8 cellular contexts compared by ENCODE assay signal in genomic region chr3:150495563-150496168, GRCh38. TPM values are rescaled to one million over a fixed set of nuclear protein-coding genes. Genes with fewer than 3 reads are reported as not detected.
A peak's percentile ranks its signal among the peaks of the same experiment; 100 is the strongest.
DNase-seq lines count a peak whose midpoint lies in the region; ATAC-seq and TF ChIP-seq lines count a peak whose summit lies in the region.

No MANE protein-coding gene starts in this region.

- H3K27me3 ChIP-seq in SU-DHL-6 (ENCODE audit: low read length): no peaks in the 10 kb centered on the region

- no peaks in the 10 kb centered on the region for H3K9me2 ChIP-seq in SU-DHL-6 (replicated peaks; ENCODE audit: insufficient read depth, low read length)

- no peaks in the 10 kb centered on the region for H3F3A ChIP-seq in SU-DHL-6 (ENCODE audit: insufficient read depth)

- no peaks in the 10 kb centered on the region for H3K79me2 ChIP-seq in SU-DHL-6 (ENCODE audit: insufficient read depth, low read length)

- H3K9me3 Mint-ChIP-seq in activated naive CD8-positive, alpha-beta T cell treated with anti-CD3 and anti-CD28 coated beads, Interleukin-2, amount 10 ng/mL, durations not matched to agents 7 days and 5 days: no peaks in the 10 kb centered on the region
- H3K9me3 Mint-ChIP-seq in activated naive CD8-positive, alpha-beta T cell treated with anti-CD3 and anti-CD28 coated beads for 36 hours: no peaks in the 10 kb centered on the region

- H3K4me2 ChIP-seq in SU-DHL-6 (ENCODE audit: low read depth, low read length, poor library complexity, severe bottlenecking): no peak overlapping the region

- H2AFZ ChIP-seq in SU-DHL-6 (ENCODE audit: low read depth, low read length, severe bottlenecking): no peak overlapping the region

- DNase-seq in activated naive CD8-positive, alpha-beta T cell treated with anti-CD3 and anti-CD28 coated beads, Interleukin-2, amount 10 ng/mL, durations not matched to agents 7 days and 5 days: no peak
- no peak for DNase-seq in activated naive CD8-positive, alpha-beta T cell treated with anti-CD3 and anti-CD28 coated beads for 36 hours
- DNase-seq in NCI-H128 (lab: John Stamatoyannopoulos, UW; ENCODE audit: unreplicated experiment) (peak; percentile 54), fibroblast of the conjunctiva (ENCODE audit: low read depth) (peak; percentile 38), pons (ENCODE audit: low spot score) (peak; percentile 81)
- no peak for DNase-seq in activated T-cell treated with anti-CD3 and anti-CD28 coated beads, Interleukin-2, amount 50 U/mL, for 1 hour

- POLR2A ChIA-PET in activated naive CD8-positive, alpha-beta T cell treated with anti-CD3 and anti-CD28 coated beads, Interleukin-2, amount 10 ng/mL, durations not matched to agents 7 days and 5 days (lab: Charles Lee): interaction anchor here (0.6 to 1.0 kb wide), 2 partner anchors 84 to 86 kb away, joined by 3 to 4 read pairs; no protein-coding TSS in a partner anchor

- no peaks in the 10 kb centered on the region for H4K20me1 ChIP-seq in SU-DHL-6 (ENCODE audit: low read depth, low read length)

- H3K36me3 Mint-ChIP-seq in activated naive CD8-positive, alpha-beta T cell treated with anti-CD3 and anti-CD28 coated beads, Interleukin-2, amount 10 ng/mL, durations not matched to agents 7 days and 5 days: no peaks in the 10 kb centered on the region
- H3K36me3 Mint-ChIP-seq in activated naive CD8-positive, alpha-beta T cell treated with anti-CD3 and anti-CD28 coated beads for 36 hours: peaks cover under 1% of the 10 kb centered on the region

- H3K9me3 ChIP-seq in SU-DHL-6 (ENCODE audit: insufficient read depth, low read length): peaks cover under 1% of the 10 kb centered on the region; the same call in 1 of the 2 replicates

- no peak overlapping the region for H3K4me3 Mint-ChIP-seq in activated naive CD8-positive, alpha-beta T cell treated with anti-CD3 and anti-CD28 coated beads, Interleukin-2, amount 10 ng/mL, durations not matched to agents 7 days and 5 days
- no peak overlapping the region for H3K4me3 Mint-ChIP-seq in activated naive CD8-positive, alpha-beta T cell treated with anti-CD3 and anti-CD28 coated beads for 36 hours

- no peak overlapping the region for H3K27ac Mint-ChIP-seq in activated naive CD8-positive, alpha-beta T cell treated with anti-CD3 and anti-CD28 coated beads, Interleukin-2, amount 10 ng/mL, durations not matched to agents 7 days and 5 days
- no peak overlapping the region for H3K27ac Mint-ChIP-seq in activated naive CD8-positive, alpha-beta T cell treated with anti-CD3 and anti-CD28 coated beads for 36 hours

- H3K27ac ChIP-seq in SU-DHL-6 (ENCODE audit: low read depth, low read length): no peak overlapping the region

- no peak overlapping the region for H3K9ac ChIP-seq in SU-DHL-6 (ENCODE audit: low read length)

- H3K36me3 ChIP-seq in SU-DHL-6 (ENCODE audit: low read length): no peaks in the 10 kb centered on the region

- H3K4me3 ChIP-seq in SU-DHL-6 (ENCODE audit: insufficient read depth, low read length, poor library complexity, severe bottlenecking): no peak overlapping the region

- H3K4me1 Mint-ChIP-seq in activated naive CD8-positive, alpha-beta T cell treated with anti-CD3 and anti-CD28 coated beads, Interleukin-2, amount 10 ng/mL, durations not matched to agents 7 days and 5 days: no peaks in the 10 kb centered on the region
- H3K4me1 Mint-ChIP-seq in activated naive CD8-positive, alpha-beta T cell treated with anti-CD3 and anti-CD28 coated beads for 36 hours: no peaks in the 10 kb centered on the region

- peak; percentile 67 for TF ChIP-seq CTCF in SU-DHL-6 (IDR thresholded peaks at IDR 0.05; ENCODE audit: insufficient read depth, low read length, poor library complexity, severe bottlenecking)

- no peaks in the 10 kb centered on the region for H3K27me3 Mint-ChIP-seq in activated naive CD8-positive, alpha-beta T cell treated with anti-CD3 and anti-CD28 coated beads, Interleukin-2, amount 10 ng/mL, durations not matched to agents 7 days and 5 days
- H3K27me3 Mint-ChIP-seq in activated naive CD8-positive, alpha-beta T cell treated with anti-CD3 and anti-CD28 coated beads for 36 hours: no peaks in the 10 kb centered on the region

- peak; percentile 52 for ATAC-seq in activated naive CD8-positive, alpha-beta T cell treated with anti-CD3 and anti-CD28 coated beads, Interleukin-2, amount 10 ng/mL, durations not matched to agents 7 days and 5 days (ENCODE audit: low read depth)
- ATAC-seq in HG03565 (IDR thresholded peaks at IDR 0.05; ENCODE audit: unreplicated experiment): no peak

RNA-seq across cellular contexts. Expression of gene SERP1, which starts 50.6 kb away (rescaled TPM):
- 10 to 100 TPM; 89.4 to 89.8 TPM for total RNA-seq in activated naive CD8-positive, alpha-beta T cell treated with anti-CD3 and anti-CD28 coated beads, Interleukin-2, amount 10 ng/mL, durations not matched to agents 7 days and 5 days
- total RNA-seq in activated naive CD8-positive, alpha-beta T cell treated with anti-CD3 and anti-CD28 coated beads for 36 hours: 100 to 1,000 TPM; 121 to 123 TPM

RNA-seq across cellular contexts. Expression of gene EIF2A, which starts 50.9 kb away (rescaled TPM):
- total RNA-seq in activated naive CD8-positive, alpha-beta T cell treated with anti-CD3 and anti-CD28 coated beads, Interleukin-2, amount 10 ng/mL, durations not matched to agents 7 days and 5 days: 10 to 100 TPM; 82.2 to 84.2 TPM
- total RNA-seq in activated naive CD8-positive, alpha-beta T cell treated with anti-CD3 and anti-CD28 coated beads for 36 hours: 100 to 1,000 TPM; 147 to 149 TPM

Comparison
In these comparisons a context has a peak if more than half of its experiments do, and no peak if none do; other contexts are left out.
1. DNase-seq: peak in NCI-H128 (single experiment), fibroblast of the conjunctiva (single experiment) and pons (single experiment); none in activated naive CD8-positive, alpha-beta T cell treated with anti-CD3 and anti-CD28 coated beads, Interleukin-2, amount 10 ng/mL, durations not matched to agents 7 days and 5 days (single experiment), activated naive CD8-positive, alpha-beta T cell treated with anti-CD3 and anti-CD28 coated beads for 36 hours (single experiment) and activated T-cell treated with anti-CD3 and anti-CD28 coated beads, Interleukin-2, amount 50 U/mL, for 1 hour (single experiment).